8 cellular contexts compared by ENCODE assay signal in the genomic region with DNA sequence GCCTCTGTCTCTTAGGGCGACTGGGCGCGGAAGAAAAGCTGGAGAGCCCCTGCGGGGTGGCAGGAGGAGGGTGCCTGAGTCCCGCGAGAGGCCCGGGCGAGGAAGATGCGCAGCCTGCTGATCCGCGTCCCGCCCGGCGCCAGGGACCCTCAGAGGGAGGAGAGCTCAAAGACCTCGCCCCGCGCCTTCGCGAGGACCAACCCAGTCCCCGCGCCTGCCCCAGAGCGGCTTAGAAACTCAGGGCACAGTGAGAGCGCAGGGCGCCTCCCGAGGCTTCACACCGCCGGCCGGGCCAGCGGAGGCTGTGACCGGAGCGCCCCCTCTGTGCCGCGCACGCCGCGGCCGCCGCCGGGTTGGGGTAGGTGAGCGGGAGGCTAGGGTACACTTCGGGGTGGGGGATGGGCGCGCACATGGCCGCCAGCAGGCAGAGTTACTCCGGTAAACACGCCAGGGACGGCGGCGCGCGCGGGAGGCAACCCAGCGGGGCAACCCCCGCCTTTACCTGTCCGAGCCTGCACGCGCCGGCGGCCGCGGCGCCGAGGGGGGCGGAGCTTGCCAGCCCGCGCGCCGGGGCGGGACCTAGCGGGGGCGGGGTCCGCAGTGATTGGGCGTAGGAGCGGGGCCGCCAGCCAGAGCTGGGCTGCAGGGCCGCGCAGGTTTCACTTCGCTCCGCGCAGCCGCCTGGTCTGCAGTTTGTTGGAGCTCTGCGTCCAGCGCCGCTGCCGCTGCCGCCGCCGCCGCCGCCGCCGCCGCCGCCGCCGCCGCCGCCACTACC. TPM values are rescaled to one million over a fixed set of nuclear protein-coding genes. Genes with fewer than 3 reads are reported as not detected.
DNase-seq lines count a peak whose midpoint lies in the region; ATAC-seq and TF ChIP-seq lines count a peak whose summit lies in the region.

Gene BCL2L11, plus strand, starts transcription at position 662 of the 775 bp plus-strand sequence. CDS start 2,832 bp downstream, outside the sequence.

- in situ Hi-C loops in Caki2 (cut with HindIII; ENCODE audit: low pct_unique_long_range_greater_than_20kb, low sequenced_read_pairs), result no loop called here

- no peaks in the 10 kb centered on the region for H3K9me3 Mint-ChIP-seq in endodermal cell

- H3K36me3 ChIP-seq in HUES48 (ENCODE audit: control insufficient read depth, insufficient read depth, low read length) (peaks cover 17% of the 10 kb centered on the region), NT2/D1 (ENCODE audit: insufficient read depth, insufficient read length, low read length) (peaks cover 17% of the 10 kb centered on the region), endodermal cell (ENCODE audit: control insufficient read depth, insufficient read depth, low read length) (peaks cover 16% of the 10 kb centered on the region)

- H3K9ac ChIP-seq in HUES48 (ENCODE audit: low read depth, low read length) (peak within 1 kb of the TSS; percentile 68), NT2/D1 (ENCODE audit: insufficient read length, low read depth) (peak within 1 kb of the TSS; percentile 95), endodermal cell (ENCODE audit: extremely low read depth, low read length, poor library complexity, severe bottlenecking) (peak within 1 kb of the TSS; percentile 68)

- WGBS in endodermal cell (ENCODE audit: insufficient coverage in 1 of 2, insufficient read length in 1 of 2), 2 experiments, result 0% methylated on average over 9 to 98 of the region's 98 CpGs

- H3K4me3 ChIP-seq in HUES48 (ENCODE audit: low read depth, low read length) (peak within 1 kb of the TSS; percentile 86), NT2/D1 (ENCODE audit: insufficient read length, low read depth) (peak within 1 kb of the TSS; percentile 90), endodermal cell (ENCODE audit: low read length) (peak within 1 kb of the TSS; percentile 85)

- H3K9me3 ChIP-seq in HUES48 (ENCODE audit: control insufficient read depth, insufficient read depth, low read length), result no peaks in the 10 kb centered on the region
- H3K9me3 ChIP-seq in NT2/D1 (ENCODE audit: insufficient read depth, low read length), result no peaks in the 10 kb centered on the region
- no peaks in the 10 kb centered on the region for H3K9me3 ChIP-seq in endodermal cell (ENCODE audit: control insufficient read depth, low read length)

- peak within 1 kb of the TSS; percentile 86 for H3K4me3 Mint-ChIP-seq in endodermal cell

- H3K27ac Mint-ChIP-seq in endodermal cell, result peak within 1 kb of the TSS; percentile 94

- H3K4me1 ChIP-seq in HUES48 (ENCODE audit: control insufficient read depth, insufficient read depth, low read length) (peaks cover 13% of the 10 kb centered on the region), NT2/D1 (ENCODE audit: insufficient read depth, insufficient read length) (peaks cover 4% of the 10 kb centered on the region), endodermal cell (ENCODE audit: control insufficient read depth, insufficient read depth, low read length) (peaks cover 3% of the 10 kb centered on the region)

- H3K27me3 ChIP-seq in HUES48 (ENCODE audit: control insufficient read depth, insufficient read depth, low read length), result peaks cover 51% of the 10 kb centered on the region
- H3K27me3 ChIP-seq in NT2/D1 (ENCODE audit: insufficient read depth, insufficient read length), result peaks cover 64% of the 10 kb centered on the region
- peaks cover 36% of the 10 kb centered on the region for H3K27me3 ChIP-seq in endodermal cell (ENCODE audit: control insufficient read depth, insufficient read depth, low read length, poor library complexity, severe bottlenecking)

- DNase-seq in Caki2 (ENCODE audit: low read depth) (peak; percentile 94), NT2/D1 (ENCODE audit: low read depth, low spot score) (peak; percentile 85), endodermal cell (peak; percentile 97), midbrain (lab: John Stamatoyannopoulos, UW) (peak; percentile 88)
- peak; percentile 74 to 92 (median 84) for DNase-seq in activated CD8-positive, alpha-beta memory T cell treated with anti-CD3 and anti-CD28 coated beads for 48 hours (ENCODE audit: low read depth in 2 of 3, low spot score in 2 of 3)
- peak; percentile 89 to 90 for DNase-seq in stimulated activated CD8-positive, alpha-beta memory T cell treated with anti-CD3 and anti-CD28 coated beads, Interleukin-15, amount 100 ng/mL, for 48 hours (ENCODE audit: low read depth in 2 of 2)

- H3K27me3 Mint-ChIP-seq in endodermal cell (ENCODE audit: insufficient read depth), result peaks cover 42% of the 10 kb centered on the region

- TF ChIP-seq CTCF in endodermal cell (conservative IDR thresholded peaks at IDR 0.05), result peak; percentile 58

- peaks cover 18% of the 10 kb centered on the region for H3K36me3 Mint-ChIP-seq in endodermal cell (ENCODE audit: low read depth)

- H3K4me1 Mint-ChIP-seq in endodermal cell, result peaks cover 19% of the 10 kb centered on the region

- H3K27ac ChIP-seq in HUES48 (ENCODE audit: low read depth, low read length) (peak within 1 kb of the TSS; percentile 64), endodermal cell (ENCODE audit: low read depth, low read length) (peak within 1 kb of the TSS; percentile 11)

- peak; percentile 54 for ATAC-seq in GM21381 (IDR thresholded peaks at IDR 0.05; ENCODE audit: unreplicated experiment)

RNA-seq across cellular contexts. Expression of gene BCL2L11, which starts in this region (rescaled TPM):
- total RNA-seq in Caki2 (2014; rRNA removed; shearing (Covaris generic); ENCODE audit: low replicate concordance), result 4.6 and 10.0 TPM in 2 replicates
- 10 to 100 TPM; 16.7 to 21.0 TPM for total RNA-seq in endodermal cell
- polyA plus RNA-seq in endodermal cell (2013, experiment 1 of 2), result 18.3 TPM
- 21.4 TPM for polyA plus RNA-seq in endodermal cell (2013, experiment 2 of 2)

Comparison
In these comparisons a context has a peak if more than half of its experiments do, and no peak if none do; other contexts are left out.
1. Peak in every context shown above with its lines: DNase-seq, ATAC-seq, H3K4me3 ChIP-seq and H3K27ac ChIP-seq.